ENCODE assay signal across 8 cellular contexts in the genomic region with DNA sequence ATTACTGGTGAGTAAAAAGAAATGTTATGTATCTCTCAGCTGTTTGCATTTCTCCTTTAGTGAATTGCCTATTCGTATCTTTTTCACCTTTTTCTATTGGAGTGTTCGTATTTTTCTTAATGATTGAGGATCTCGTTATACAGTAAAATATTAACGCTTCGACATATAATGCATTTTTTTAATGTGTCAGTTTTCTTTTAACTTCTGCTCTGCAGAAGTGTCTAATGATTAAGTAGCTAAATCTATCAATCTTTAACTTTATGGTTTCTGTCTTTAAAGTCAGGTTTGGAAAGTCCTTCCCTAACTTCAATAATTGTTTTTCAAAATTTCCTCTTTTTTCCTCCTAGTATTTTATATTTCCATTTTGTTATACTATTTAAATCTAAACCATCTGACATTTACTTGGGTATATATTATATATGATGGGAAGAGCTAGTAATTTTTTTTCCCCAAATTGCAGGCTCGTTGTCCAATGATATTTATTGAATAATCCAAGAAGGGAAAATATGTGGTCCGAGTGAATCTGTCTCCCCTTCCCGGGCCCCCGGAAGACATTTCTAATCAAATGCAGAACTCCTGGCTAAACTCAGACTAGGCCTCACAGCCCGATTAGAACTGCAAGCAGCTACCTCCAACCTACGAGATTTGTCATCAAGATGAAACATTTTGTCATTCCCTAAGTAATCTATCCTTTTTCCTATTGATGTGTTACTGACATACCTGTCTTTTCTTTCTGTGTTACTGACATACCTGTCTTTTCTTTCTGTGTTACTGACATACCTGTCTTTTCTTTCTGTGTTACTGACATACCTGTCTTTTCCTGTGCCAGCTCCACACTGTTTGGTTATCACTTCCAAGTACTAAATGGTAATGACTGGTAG. TPM values are rescaled to one million over a fixed set of nuclear protein-coding genes. Genes with fewer than 3 reads are reported as not detected.
DNase-seq lines count a peak whose midpoint lies in the region; ATAC-seq and TF ChIP-seq lines count a peak whose summit lies in the region.

No MANE protein-coding gene starts in this region.

- TF ChIP-seq CTCF in cardiac muscle cell (IDR thresholded peaks at IDR 0.05; ENCODE audit: low read depth, low read length) (no peak), right atrium auricular region (IDR thresholded peaks at IDR 0.05) (no peak), SU-DHL-6 (IDR thresholded peaks at IDR 0.05; ENCODE audit: insufficient read depth, low read length, poor library complexity, severe bottlenecking) (no peak), ovary (IDR thresholded peaks at IDR 0.05) (no peak)

- peak overlapping the region; percentile 97 for H3K4me2 ChIP-seq in SU-DHL-6 (ENCODE audit: low read depth, low read length, poor library complexity, severe bottlenecking)

- H2AFZ ChIP-seq in SU-DHL-6 (ENCODE audit: low read depth, low read length, severe bottlenecking): no peak overlapping the region

- no peaks in the 10 kb centered on the region for H3K79me2 ChIP-seq in SU-DHL-6 (ENCODE audit: insufficient read depth, low read length)

- peak; percentile 62 to 79 for DNase-seq in cardiac muscle cell (ENCODE audit: low read depth in 1 of 2, low spot score in 1 of 2)
- DNase-seq in right atrium auricular region (ENCODE audit: low spot score): no peak
- peak; percentile 47 to 78 (median 69) for DNase-seq in ovary
- DNase-seq in central memory CD4-positive, alpha-beta T cell: no peak

- H3K27ac ChIP-seq in cardiac muscle cell: peak overlapping the region; percentile 41
- peak overlapping the region in 1 of 2 donors; percentile 16 for H3K27ac ChIP-seq in right atrium auricular region
- H3K27ac ChIP-seq in SU-DHL-6 (ENCODE audit: low read depth, low read length): peak overlapping the region; percentile 93
- H3K27ac ChIP-seq in ovary: no peak overlapping the region

- H3K27me3 ChIP-seq in cardiac muscle cell: no peaks in the 10 kb centered on the region
- H3K27me3 ChIP-seq in right atrium auricular region: no peaks in the 10 kb centered on the region
- H3K27me3 ChIP-seq in SU-DHL-6 (ENCODE audit: low read length): no peaks in the 10 kb centered on the region
- no peaks in the 10 kb centered on the region for H3K27me3 ChIP-seq in endocrine pancreas (ENCODE audit: control insufficient read depth, insufficient read depth, low read length)
- no peaks in the 10 kb centered on the region for H3K27me3 ChIP-seq in ovary

- no peak for TF ChIP-seq EP300 in ovary (IDR thresholded peaks at IDR 0.05)

- ATAC-seq in GM18861 (IDR thresholded peaks at IDR 0.05; ENCODE audit: unreplicated experiment): no peak
- ATAC-seq in GM19351 (IDR thresholded peaks at IDR 0.05; ENCODE audit: unreplicated experiment): no peak

- H3K4me3 ChIP-seq in cardiac muscle cell (peak overlapping the region; percentile 4), right atrium auricular region (no peak overlapping the region), SU-DHL-6 (ENCODE audit: insufficient read depth, low read length, poor library complexity, severe bottlenecking) (peak overlapping the region; percentile 55), endocrine pancreas (ENCODE audit: control insufficient read depth, insufficient read depth, low read length) (peak overlapping the region; percentile 75), ovary (no peak overlapping the region)

- H3F3A ChIP-seq in SU-DHL-6 (ENCODE audit: insufficient read depth): peaks cover 64% of the 10 kb centered on the region

- H3K9ac ChIP-seq in SU-DHL-6 (ENCODE audit: low read length): peak overlapping the region; percentile 69
- no peak overlapping the region for H3K9ac ChIP-seq in endocrine pancreas (ENCODE audit: control insufficient read depth, insufficient read depth, low read length)

- H3K36me3 ChIP-seq in cardiac muscle cell (no peaks in the 10 kb centered on the region), right atrium auricular region (no peaks in the 10 kb centered on the region), SU-DHL-6 (ENCODE audit: low read length) (no peaks in the 10 kb centered on the region), endocrine pancreas (ENCODE audit: control insufficient read depth, insufficient read depth, low read length) (no peaks in the 10 kb centered on the region), ovary (no peaks in the 10 kb centered on the region)

- peaks cover 25% of the 10 kb centered on the region for H3K4me1 ChIP-seq in cardiac muscle cell (ENCODE audit: low read depth)
- peaks cover 0 to 12% of the 10 kb centered on the region in 2 donors for H3K4me1 ChIP-seq in right atrium auricular region
- peaks cover 13% of the 10 kb centered on the region for H3K4me1 ChIP-seq in endocrine pancreas (ENCODE audit: control insufficient read depth, insufficient read depth, low read length)
- H3K4me1 ChIP-seq in ovary (ENCODE audit: insufficient read depth): peaks cover 2% of the 10 kb centered on the region

- no peaks in the 10 kb centered on the region for H3K9me2 ChIP-seq in SU-DHL-6 (replicated peaks; ENCODE audit: insufficient read depth, low read length)

- 44 to 49% (median 49%) methylated on average over 11 of the region's 11 CpGs for WGBS in ovary, 3 donors

- no peaks in the 10 kb centered on the region for H4K20me1 ChIP-seq in SU-DHL-6 (ENCODE audit: low read depth, low read length)

- intact Hi-C loops in ovary (cut with DNase I): no loop called here

- H3K9me3 ChIP-seq in cardiac muscle cell (ENCODE audit: low read depth) (no peaks in the 10 kb centered on the region), right atrium auricular region (no peaks in the 10 kb centered on the region), SU-DHL-6 (ENCODE audit: insufficient read depth, low read length) (no peaks in the 10 kb centered on the region), endocrine pancreas (ENCODE audit: control insufficient read depth, low read length) (no peaks in the 10 kb centered on the region), ovary (no peaks in the 10 kb centered on the region)

- no peak for TF ChIP-seq POLR2A in ovary (IDR thresholded peaks at IDR 0.05)

RNA-seq across cellular contexts. Expression of a gene that starts 17.2 kb away (rescaled TPM):
- 87.9 and 127 TPM in 2 replicates for total RNA-seq in cardiac muscle cell
- polyA plus RNA-seq in cardiac muscle cell: 152 and 166 TPM in 2 replicates
- total RNA-seq in right atrium auricular region: 100 to 1,000 TPM; 121 to 147 TPM
- 100 to 1,000 TPM in 6 of 7 donors, 10 to 100 TPM in 1; 77.1 to 302 (median 267) TPM for total RNA-seq in ovary
- polyA plus RNA-seq in ovary: 100 to 1,000 TPM; 207 to 272 TPM

Comparison
In these comparisons a context has a peak if more than half of its experiments do, and no peak if none do; other contexts are left out.
1. DNase-seq: peak in cardiac muscle cell (2 of 2) and ovary (5 of 5); none in right atrium auricular region (single experiment) and central memory CD4-positive, alpha-beta T cell (single experiment).
2. H3K4me3 ChIP-seq: peak in cardiac muscle cell (single experiment), SU-DHL-6 (single experiment) and endocrine pancreas (single experiment); none in right atrium auricular region (0 of 2) and ovary (single experiment).
3. H3K27ac ChIP-seq: peak in cardiac muscle cell (single experiment) and SU-DHL-6 (single experiment); none in ovary (0 of 2).